ENCODE assay signal across 20 cellular contexts in genomic region chr7:101239191-101239950, GRCh38. TPM values are rescaled to one million over a fixed set of nuclear protein-coding genes. Genes with fewer than 3 reads are reported as not detected.
DNase-seq lines count a peak whose midpoint lies in the region; ATAC-seq, FAIRE-seq and TF ChIP-seq lines count a peak whose summit lies in the region.
"Had no signal": no experiment of that assay in that cellular context is flagged by ENCODE, and none has a peak within 500 bp of the region (broad histone marks: within the 10 kb centered on the region; RNA-seq: fewer than 3 reads in every experiment).

No MANE protein-coding gene starts in this region.

- TF ChIP-seq POLR2A in heart left ventricle (IDR thresholded peaks at IDR 0.05) (peak in 1 of 2 donors; percentile 10), esophagus squamous epithelium (IDR thresholded peaks at IDR 0.05) (no peak), upper lobe of left lung (IDR thresholded peaks at IDR 0.05) (no peak)

- no peak for FAIRE-seq in pancreas (lab: Jason Lieb, UNC)
- FAIRE-seq: A204.1, GM12891 had no signal

- ATAC-seq in heart left ventricle (peak in 3 of 4 donors; percentile 18 to 47 (median 23)), pancreas (no peak), upper lobe of left lung (ENCODE audit: low FRiP score in 2 of 2) (no peak)
- ATAC-seq: activated CD8-positive, alpha-beta T cell treated with anti-CD3 and anti-CD28 coated beads for 36 hours had no signal

- H3K4me3 Mint-ChIP-seq in activated T-helper 2 cell treated with anti-CD3 and anti-CD28 coated beads, Interferon-gamma antibody, Interleukin-2, Interleukin-4, amounts not matched to agents 10 μg/mL and 5 μg/mL and 100 μg/mL, durations not matched to agents 14 hours and 24 hours and 36 hours (ENCODE audit: low read depth), result no peak overlapping the region
- H3K4me3 Mint-ChIP-seq: activated CD8-positive, alpha-beta T cell treated with anti-CD3 and anti-CD28 coated beads for 36 hours; activated T-helper 1 cell treated with anti-CD3 and anti-CD28 coated beads, Interleukin-12 subunit alpha, Interleukin-12 subunit beta, Interleukin-2, Interleukin-4 antibody, amounts not matched to agents 30 ng/mL and 10 ng/mL and 1 ng/mL, durations not matched to agents 14 hours and 24 hours and 36 hours; neural progenitor cell; stimulated activated naive CD8-positive, alpha-beta T cell treated with anti-CD3 and anti-CD28 coated beads, Interleukin-15, Interleukin-2, amounts not matched to agents 100 ng/mL and 50 ng/mL, for 24 hours had no signal

- H3K27me3 Mint-ChIP-seq in activated T-helper 2 cell treated with anti-CD3 and anti-CD28 coated beads, Interferon-gamma antibody, Interleukin-2, Interleukin-4, amounts not matched to agents 10 μg/mL and 5 μg/mL and 100 μg/mL, durations not matched to agents 14 hours and 24 hours and 36 hours (ENCODE audit: low read depth), result no peaks in the 10 kb centered on the region
- H3K27me3 Mint-ChIP-seq: activated CD8-positive, alpha-beta T cell treated with anti-CD3 and anti-CD28 coated beads for 36 hours; stimulated activated naive CD8-positive, alpha-beta T cell treated with anti-CD3 and anti-CD28 coated beads, Interleukin-15, Interleukin-2, amounts not matched to agents 100 ng/mL and 50 ng/mL, for 24 hours had no signal

- H3K79me2 ChIP-seq in MM.1S (ENCODE audit: low read length), result peaks cover 23% of the 10 kb centered on the region

- no peaks in the 10 kb centered on the region for H4K20me1 ChIP-seq in MM.1S (ENCODE audit: insufficient read depth, low read length)

- intact Hi-C loops in heart left ventricle (cut with DNase I) (loop anchor here in 2 of 10 donors (2.0 to 10.0 kb wide), 2 partner anchors 21 to 45 kb away; partner anchors contain the start of gene ZNHIT1 (in 1 of the 2)), cardiac septum (cut with DNase I) (no loop called here), esophagus squamous epithelium (cut with DNase I) (no loop called here), pancreas (cut with DNase I) (no loop called here)
- intact Hi-C loops in activated T-helper 2 cell treated with anti-CD3 and anti-CD28 coated beads, Interferon-gamma antibody, Interleukin-2, Interleukin-4, amounts not matched to agents 10 μg/mL and 5 μg/mL and 100 μg/mL, durations not matched to agents 14 hours and 24 hours and 36 hours (cut with micrococcal nuclease), result no loop called here

- no peaks in the 10 kb centered on the region for H3F3A ChIP-seq in MM.1S (ENCODE audit: insufficient read depth, low read length)

- peaks cover 6% of the 10 kb centered on the region for H3K4me1 Mint-ChIP-seq in activated T-helper 2 cell treated with anti-CD3 and anti-CD28 coated beads, Interferon-gamma antibody, Interleukin-2, Interleukin-4, amounts not matched to agents 10 μg/mL and 5 μg/mL and 100 μg/mL, durations not matched to agents 14 hours and 24 hours and 36 hours (ENCODE audit: low read depth)

- peaks cover 0 to 41% (median 27%) of the 10 kb centered on the region in 9 donors for H3K36me3 ChIP-seq in heart left ventricle
- peaks cover 0 to 59% (median 13%) of the 10 kb centered on the region in 3 donors for H3K36me3 ChIP-seq in esophagus squamous epithelium
- peaks cover 0 to 8% (median 0%) of the 10 kb centered on the region in 3 donors for H3K36me3 ChIP-seq in pancreas
- H3K36me3 ChIP-seq in upper lobe of left lung, result peaks cover 3 to 54% (median 24%) of the 10 kb centered on the region in 4 donors
- no peaks in the 10 kb centered on the region for H3K36me3 ChIP-seq in MM.1S (replicated peaks; ENCODE audit: insufficient read depth, low read length)
- H3K36me3 ChIP-seq: neural progenitor cell had no signal

- H3K4me2 ChIP-seq in MM.1S (ENCODE audit: low read depth, low read length), result no peak overlapping the region
- H3K4me2 ChIP-seq: neural progenitor cell had no signal

- H3K9me3 ChIP-seq in heart left ventricle (no peaks in the 10 kb centered on the region), esophagus squamous epithelium (no peaks in the 10 kb centered on the region), pancreas (no peaks in the 10 kb centered on the region), upper lobe of left lung (no peaks in the 10 kb centered on the region), MM.1S (replicated peaks; ENCODE audit: insufficient read depth, low read length) (no peaks in the 10 kb centered on the region)

- H3K4me1 ChIP-seq in heart left ventricle, result peaks cover 5 to 71% (median 54%) of the 10 kb centered on the region in 12 donors
- peaks cover 8 to 98% (median 44%) of the 10 kb centered on the region in 3 donors for H3K4me1 ChIP-seq in esophagus squamous epithelium
- peaks cover 0 to 8% (median 0%) of the 10 kb centered on the region in 3 donors for H3K4me1 ChIP-seq in pancreas
- H3K4me1 ChIP-seq in upper lobe of left lung, result peaks cover 45 to 61% (median 57%) of the 10 kb centered on the region in 4 donors
- peaks cover 5% of the 10 kb centered on the region; the same call in 1 of the 2 replicates for H3K4me1 ChIP-seq in MM.1S (ENCODE audit: low read length)
- H3K4me1 ChIP-seq: neural progenitor cell had no signal

- peaks cover 18% of the 10 kb centered on the region for H3K36me3 Mint-ChIP-seq in activated T-helper 2 cell treated with anti-CD3 and anti-CD28 coated beads, Interferon-gamma antibody, Interleukin-2, Interleukin-4, amounts not matched to agents 10 μg/mL and 5 μg/mL and 100 μg/mL, durations not matched to agents 14 hours and 24 hours and 36 hours (ENCODE audit: low read depth)
- H3K36me3 Mint-ChIP-seq: neural progenitor cell had no signal

- H3K27ac ChIP-seq in heart left ventricle, result peak overlapping the region; percentile 48 to 86 (median 78)
- peak overlapping the region; percentile 55 to 85 (median 78) for H3K27ac ChIP-seq in esophagus squamous epithelium
- H3K27ac ChIP-seq in pancreas, result peak overlapping the region; percentile 58 to 74 (median 60)
- peak overlapping the region; percentile 76 to 94 (median 88) for H3K27ac ChIP-seq in upper lobe of left lung
- no peak overlapping the region for H3K27ac ChIP-seq in MM.1S (ENCODE audit: low read length)
- H3K27ac ChIP-seq: neural progenitor cell had no signal

- no peak for TF ChIP-seq CTCF in heart left ventricle (IDR thresholded peaks at IDR 0.05)
- TF ChIP-seq CTCF in esophagus squamous epithelium (IDR thresholded peaks at IDR 0.05), result no peak
- no peak for TF ChIP-seq CTCF in pancreas (IDR thresholded peaks at IDR 0.05)
- no peak for TF ChIP-seq CTCF in upper lobe of left lung (IDR thresholded peaks at IDR 0.05)
- no peak for TF ChIP-seq CTCF in MM.1S (IDR thresholded peaks at IDR 0.05; ENCODE audit: low read length)

- H3K9me3 Mint-ChIP-seq in activated T-helper 2 cell treated with anti-CD3 and anti-CD28 coated beads, Interferon-gamma antibody, Interleukin-2, Interleukin-4, amounts not matched to agents 10 μg/mL and 5 μg/mL and 100 μg/mL, durations not matched to agents 14 hours and 24 hours and 36 hours, result no peaks in the 10 kb centered on the region
- H3K9me3 Mint-ChIP-seq: activated CD8-positive, alpha-beta T cell treated with anti-CD3 and anti-CD28 coated beads for 36 hours; activated T-helper 1 cell treated with anti-CD3 and anti-CD28 coated beads, Interleukin-12 subunit alpha, Interleukin-12 subunit beta, Interleukin-2, Interleukin-4 antibody, amounts not matched to agents 30 ng/mL and 10 ng/mL and 1 ng/mL, durations not matched to agents 14 hours and 24 hours and 36 hours; neural progenitor cell; stimulated activated naive CD8-positive, alpha-beta T cell treated with anti-CD3 and anti-CD28 coated beads, Interleukin-15, Interleukin-2, amounts not matched to agents 100 ng/mL and 50 ng/mL, for 24 hours had no signal

- H3K4me3 ChIP-seq in heart left ventricle (peak overlapping the region in 2 of 12 donors; percentile 1 to 4), esophagus squamous epithelium (no peak overlapping the region), pancreas (no peak overlapping the region), upper lobe of left lung (peak overlapping the region in 1 of 4 donors; percentile 15), MM.1S (ENCODE audit: low read length) (no peak overlapping the region)
- H3K4me3 ChIP-seq: neural progenitor cell had no signal

- no peak overlapping the region for H3K27ac Mint-ChIP-seq in activated T-helper 2 cell treated with anti-CD3 and anti-CD28 coated beads, Interferon-gamma antibody, Interleukin-2, Interleukin-4, amounts not matched to agents 10 μg/mL and 5 μg/mL and 100 μg/mL, durations not matched to agents 14 hours and 24 hours and 36 hours
- H3K27ac Mint-ChIP-seq: activated CD8-positive, alpha-beta T cell treated with anti-CD3 and anti-CD28 coated beads for 36 hours; activated T-helper 1 cell treated with anti-CD3 and anti-CD28 coated beads, Interleukin-12 subunit alpha, Interleukin-12 subunit beta, Interleukin-2, Interleukin-4 antibody, amounts not matched to agents 30 ng/mL and 10 ng/mL and 1 ng/mL, durations not matched to agents 14 hours and 24 hours and 36 hours; stimulated activated naive CD8-positive, alpha-beta T cell treated with anti-CD3 and anti-CD28 coated beads, Interleukin-15, Interleukin-2, amounts not matched to agents 100 ng/mL and 50 ng/mL, for 24 hours had no signal

- TF ChIP-seq EP300 in upper lobe of left lung (IDR thresholded peaks at IDR 0.05), result peak in 1 of 4 donors; percentile 51

- H3K9me2 ChIP-seq in MM.1S (replicated peaks; ENCODE audit: insufficient read depth, low read length), result no peaks in the 10 kb centered on the region

- H3K27me3 ChIP-seq in heart left ventricle (no peaks in the 10 kb centered on the region), esophagus squamous epithelium (no peaks in the 10 kb centered on the region), pancreas (no peaks in the 10 kb centered on the region), upper lobe of left lung (no peaks in the 10 kb centered on the region), MM.1S (replicated peaks; ENCODE audit: insufficient read depth, low read length) (no peaks in the 10 kb centered on the region)
- H3K27me3 ChIP-seq: neural progenitor cell had no signal

- 49 to 66% (median 56%) methylated on average over 27 of the region's 27 CpGs for WGBS in heart left ventricle, 4 donors
- 82% methylated on average over 14 of the region's 27 CpGs; no CpG with 5 or more reads in 1 of the 2 donors for WGBS in esophagus squamous epithelium, 2 donors
- 65 to 66% methylated on average over 21 to 27 of the region's 27 CpGs for WGBS in pancreas, 2 donors
- WGBS in upper lobe of left lung, 2 donors, result 51 to 66% methylated on average over 7 to 27 of the region's 27 CpGs

- no peak overlapping the region for H2AFZ ChIP-seq in MM.1S (ENCODE audit: low read length)
- H2AFZ ChIP-seq: neural progenitor cell had no signal

- H3K9ac ChIP-seq in MM.1S (ENCODE audit: low read length), result no peak overlapping the region
- H3K9ac ChIP-seq: neural progenitor cell had no signal

- peak in 2 of 5 donors; percentile 45 to 51 for DNase-seq in heart left ventricle
- DNase-seq in cardiac septum (ENCODE audit: low spot score), result no peak
- no peak for DNase-seq in esophagus squamous epithelium (lab: John Stamatoyannopoulos, UW)
- DNase-seq in pancreas, result peak in 1 of 6 donors; percentile 72
- DNase-seq in upper lobe of left lung, result peak; percentile 49 to 65
- DNase-seq in activated T-helper 2 cell treated with anti-CD3 and anti-CD28 coated beads, Interferon-gamma antibody, Interleukin-2, Interleukin-4, amounts not matched to agents 10 μg/mL and 5 μg/mL and 100 μg/mL, durations not matched to agents 14 hours and 24 hours and 36 hours (ENCODE audit: low spot score), result no peak
- no peak for DNase-seq in NCI-H1694 treated with DMSO at 0.1 percent for 48 hours (lab: John Stamatoyannopoulos, UW)
- DNase-seq in MM.1S, result no peak
- DNase-seq: activated CD8-positive, alpha-beta T cell treated with anti-CD3 and anti-CD28 coated beads for 36 hours; amniotic stem cell; cortex of kidney; hippocampal formation; KG1; NCI-H1105; NCI-H2227 treated with DMSO at 0.1 percent for 48 hours had no signal

RNA-seq across cellular contexts. Expression of gene CLDN15, which starts 1.8 kb away (rescaled TPM):
- total RNA-seq in heart left ventricle, result 10 to 100 TPM in 1 of 9 donors, 1 to 10 TPM in 8; 1.4 to 37.6 (median 2.2) TPM
- polyA plus RNA-seq in heart left ventricle, result 1 to 10 TPM; 1.9 to 3.6 TPM
- 2.6 TPM for total RNA-seq in cardiac septum
- 1 to 10 TPM; 3.1 to 6.7 (median 4.2) TPM for total RNA-seq in esophagus squamous epithelium
- total RNA-seq in pancreas, result 1 to 10 TPM; 2.2 to 8.5 (median 2.7) TPM
- polyA plus RNA-seq in pancreas, result 10 to 100 TPM; 12.8 to 15.2 TPM
- total RNA-seq in upper lobe of left lung, result 10 to 100 TPM in 3 of 6 donors, 1 to 10 TPM in 3; 6.0 to 31.4 (median 8.8) TPM
- 18.2 and 19.4 TPM in 2 replicates for total RNA-seq in activated T-helper 2 cell treated with anti-CD3 and anti-CD28 coated beads, Interferon-gamma antibody, Interleukin-2, Interleukin-4, amounts not matched to agents 10 μg/mL and 5 μg/mL and 100 μg/mL, durations not matched to agents 14 hours and 24 hours and 36 hours

RNA-seq across cellular contexts. Expression of gene FIS1, which starts 5.5 kb away (rescaled TPM):
- total RNA-seq in heart left ventricle (100 to 1,000 TPM; 249 to 491 (median 282) TPM), cardiac septum (284 TPM), esophagus squamous epithelium (100 to 1,000 TPM; 127 to 233 (median 145) TPM), pancreas (100 to 1,000 TPM in 2 of 6 donors, 10 to 100 TPM in 4; 75.4 to 106 (median 86.2) TPM), upper lobe of left lung (100 to 1,000 TPM; 167 to 276 (median 221) TPM)
- polyA plus RNA-seq in heart left ventricle (100 to 1,000 TPM; 204 to 361 TPM), pancreas (100 to 1,000 TPM in 1 of 2 donors, 10 to 100 TPM in 1; 96.4 to 144 TPM)
- total RNA-seq in activated T-helper 2 cell treated with anti-CD3 and anti-CD28 coated beads, Interferon-gamma antibody, Interleukin-2, Interleukin-4, amounts not matched to agents 10 μg/mL and 5 μg/mL and 100 μg/mL, durations not matched to agents 14 hours and 24 hours and 36 hours, result 121 and 132 TPM in 2 replicates

RNA-seq across cellular contexts. Expression of gene ZNHIT1, which starts 21.4 kb away (rescaled TPM):
- 10 to 100 TPM; 47.0 to 88.1 (median 51.3) TPM for total RNA-seq in heart left ventricle
- 100 to 1,000 TPM in 1 of 2 donors, 10 to 100 TPM in 1; 89.8 to 156 TPM for polyA plus RNA-seq in heart left ventricle
- 50.1 TPM for total RNA-seq in cardiac septum
- total RNA-seq in esophagus squamous epithelium, result 10 to 100 TPM; 51.3 to 87.9 (median 64.4) TPM
- total RNA-seq in pancreas, result 10 to 100 TPM; 25.7 to 38.2 (median 32.4) TPM
- polyA plus RNA-seq in pancreas, result 10 to 100 TPM; 84.3 to 92.3 TPM
- total RNA-seq in upper lobe of left lung, result 10 to 100 TPM; 46.1 to 74.3 (median 68.5) TPM
- total RNA-seq in activated T-helper 2 cell treated with anti-CD3 and anti-CD28 coated beads, Interferon-gamma antibody, Interleukin-2, Interleukin-4, amounts not matched to agents 10 μg/mL and 5 μg/mL and 100 μg/mL, durations not matched to agents 14 hours and 24 hours and 36 hours, result 45.1 and 46.8 TPM in 2 replicates

RNA-seq across cellular contexts. Expression of gene PLOD3, which starts 22.0 kb away (rescaled TPM):
- total RNA-seq in heart left ventricle (10 to 100 TPM; 27.4 to 77.6 (median 42.0) TPM), cardiac septum (43.9 TPM), esophagus squamous epithelium (10 to 100 TPM in 2 of 4 donors, 1 to 10 TPM in 2; 2.5 to 14.5 (median 9.7) TPM), pancreas (10 to 100 TPM; 27.2 to 54.5 (median 36.8) TPM), upper lobe of left lung (100 to 1,000 TPM in 1 of 6 donors, 10 to 100 TPM in 5; 38.2 to 104 (median 66.2) TPM)
- polyA plus RNA-seq in heart left ventricle (10 to 100 TPM; 22.2 to 55.2 TPM), pancreas (10 to 100 TPM; 38.8 to 55.7 TPM)
- total RNA-seq in activated T-helper 2 cell treated with anti-CD3 and anti-CD28 coated beads, Interferon-gamma antibody, Interleukin-2, Interleukin-4, amounts not matched to agents 10 μg/mL and 5 μg/mL and 100 μg/mL, durations not matched to agents 14 hours and 24 hours and 36 hours, result 75.5 and 82.8 TPM in 2 replicates

RNA-seq across cellular contexts. Expression of gene MOGAT3, which starts 38.5 kb away (rescaled TPM):
- total RNA-seq in heart left ventricle, result not detected
- not detected for polyA plus RNA-seq in heart left ventricle
- not detected for total RNA-seq in cardiac septum
- not detected for total RNA-seq in esophagus squamous epithelium
- total RNA-seq in pancreas, result not detected
- polyA plus RNA-seq in pancreas, result not detected
- total RNA-seq in upper lobe of left lung, result not detected
- not detected in 2 replicates for total RNA-seq in activated T-helper 2 cell treated with anti-CD3 and anti-CD28 coated beads, Interferon-gamma antibody, Interleukin-2, Interleukin-4, amounts not matched to agents 10 μg/mL and 5 μg/mL and 100 μg/mL, durations not matched to agents 14 hours and 24 hours and 36 hours
- total RNA-seq: activated CD8-positive, alpha-beta T cell treated with anti-CD3 and anti-CD28 coated beads for 36 hours; activated T-helper 1 cell treated with anti-CD3 and anti-CD28 coated beads, Interleukin-12 subunit alpha, Interleukin-12 subunit beta, Interleukin-2, Interleukin-4 antibody, amounts not matched to agents 30 ng/mL and 10 ng/mL and 1 ng/mL, durations not matched to agents 14 hours and 24 hours and 36 hours had no signal

Comparison
In these comparisons a context has a peak if more than half of its experiments do, and no peak if none do; other contexts are left out.
1. ATAC-seq: peak in heart left ventricle (3 of 4); none in pancreas (0 of 4) and upper lobe of left lung (0 of 2).
2. DNase-seq: peak in upper lobe of left lung (2 of 2); none in cardiac septum (single experiment), esophagus squamous epithelium (single experiment), activated T-helper 2 cell treated with anti-CD3 and anti-CD28 coated beads, Interferon-gamma antibody, Interleukin-2, Interleukin-4, amounts not matched to agents 10 μg/mL and 5 μg/mL and 100 μg/mL, durations not matched to agents 14 hours and 24 hours and 36 hours (single experiment), NCI-H1694 treated with DMSO at 0.1 percent for 48 hours (single experiment) and MM.1S (single experiment).